8 cellular contexts compared by ENCODE assay signal in genomic region chr6:99568103-99568933, GRCh38. TPM values are rescaled to one million over a fixed set of nuclear protein-coding genes. Genes with fewer than 3 reads are reported as not detected.
DNase-seq lines count a peak whose midpoint lies in the region; ATAC-seq and TF ChIP-seq lines count a peak whose summit lies in the region.

TSS of gene CCNC (minus strand) at chr6:99568660. CDS start at chr6:99568527, 133 bp downstream.

- peak within 1 kb of the TSS; percentile 61 for H3K4ac ChIP-seq in IMR-90 (ENCODE audit: low read depth, low read length)

- H4K20me1 ChIP-seq in IMR-90 (ENCODE audit: insufficient read depth, low read length) (peaks cover 9% of the 10 kb centered on the region; the same call in 1 of the 2 replicates), PC-9 (ENCODE audit: insufficient read depth) (peaks cover 42% of the 10 kb centered on the region)

- peaks cover 13% of the 10 kb centered on the region; the same call in 1 of the 2 replicates for H3F3A ChIP-seq in PC-9 (ENCODE audit: insufficient read depth, low read depth)

- TF ChIP-seq CTCF in IMR-90 (conservative IDR thresholded peaks at IDR 0.05; ENCODE audit: low read depth, low read length) = no peak
- TF ChIP-seq CTCF in PC-9 (conservative IDR thresholded peaks at IDR 0.05) = no peak

- peak within 1 kb of the TSS; percentile 51 for H4K5ac ChIP-seq in IMR-90 (ENCODE audit: low read depth, low read length)

- in situ Hi-C loops in IMR-90 (cut with MboI; ENCODE audit: low sequenced_read_pairs) = no loop called here

- H3K9me2 ChIP-seq in PC-9 (ENCODE audit: insufficient read depth) = no peaks in the 10 kb centered on the region

- no peak for TF ChIP-seq RAD21 in IMR-90 (IDR thresholded peaks at IDR 0.05; ENCODE audit: low read length)

- H2BK20ac ChIP-seq in IMR-90 (ENCODE audit: low read depth, low read length) = no peak within 1 kb of the TSS

- H3K4me1 ChIP-seq in IMR-90 (ENCODE audit: control insufficient read depth, insufficient read depth, low read length) = no peaks in the 10 kb centered on the region
- H3K4me1 ChIP-seq in PC-9 (replicated peaks; ENCODE audit: insufficient read depth) = peaks cover 19% of the 10 kb centered on the region
- H3K4me1 ChIP-seq in esophagus (ENCODE audit: control insufficient read depth in 2 of 2, insufficient read depth in 2 of 2, low read length in 1 of 2) = no peaks in the 10 kb centered on the region
- H3K4me1 ChIP-seq in mucosa of stomach (ENCODE audit: control insufficient read depth, insufficient read depth, low read length) = peaks cover 8% of the 10 kb centered on the region

- 0 out of 2 replicates have a peak within 1 kb of the TSS, but pooled peaks have one; percentile 16 for H2BK120ac ChIP-seq in IMR-90 (ENCODE audit: low read depth, low read length)

- peak within 1 kb of the TSS; percentile 98 for H3K27ac Mint-ChIP-seq in activated T-cell treated with anti-CD3 and anti-CD28 coated beads, Interleukin-2, amount 50 U/mL, for 24 hours

- H3K27ac ChIP-seq in IMR-90 (ENCODE audit: insufficient read depth, low read length) (peak within 1 kb of the TSS; percentile 64), PC-9 (peak within 1 kb of the TSS; percentile 97), esophagus (ENCODE audit: low read depth in 2 of 2, low read length in 1 of 2) (peak within 1 kb of the TSS; percentile 89 to 97)

- H3K9ac ChIP-seq in IMR-90 (ENCODE audit: low read depth, low read length) = peak within 1 kb of the TSS; percentile 86
- peak within 1 kb of the TSS; percentile 94 for H3K9ac ChIP-seq in mucosa of stomach (ENCODE audit: low read length)

- peak within 1 kb of the TSS; percentile 10; the same call in 1 of the 2 replicates for H3K18ac ChIP-seq in IMR-90 (ENCODE audit: low read depth, low read length)

- TF ChIP-seq POLR2A in IMR-90 (IDR thresholded peaks at IDR 0.05; ENCODE audit: low read depth, low read length) = peak; percentile 91

- DNase-seq in DMS 273 treated with DMSO at 0.1 percent for 48 hours (lab: John Stamatoyannopoulos, UW) = peak; percentile 96
- peak; percentile 96 for DNase-seq in IMR-90
- peak; percentile 91 to 94 for DNase-seq in PC-9
- DNase-seq in activated T-cell treated with anti-CD3 and anti-CD28 coated beads, Interleukin-2, amount 50 U/mL, for 24 hours = peak; percentile 95
- DNase-seq in stimulated activated CD8-positive, alpha-beta memory T cell treated with anti-CD3 and anti-CD28 coated beads, Interleukin-7, amount 100 ng/mL, for 1 hour (ENCODE audit: low read depth in 2 of 2) = peak; percentile 78 to 79

- peak within 1 kb of the TSS; percentile 47 for H2BK5ac ChIP-seq in IMR-90 (ENCODE audit: low read depth, low read length, poor library complexity, severe bottlenecking)

- H3K9me3 ChIP-seq in IMR-90 (ENCODE audit: control insufficient read depth, insufficient read depth, low read length) (no peaks in the 10 kb centered on the region), PC-9 (ENCODE audit: insufficient read depth, low read depth) (no peaks in the 10 kb centered on the region), esophagus (ENCODE audit: control insufficient read depth in 2 of 2, insufficient read depth in 1 of 2, low read depth in 1 of 2, low read length in 1 of 2) (no peaks in the 10 kb centered on the region), mucosa of stomach (ENCODE audit: control insufficient read depth, low read length) (no peaks in the 10 kb centered on the region)

- no TSS peak for BruUV-seq in IMR-90 (replicated peaks; lab: Mats Ljungman, UMichigan)
- TSS peak; percentile 66 for BruUV-seq in PC-9 (replicated peaks; lab: Mats Ljungman, UMichigan)

- H3K56ac ChIP-seq in IMR-90 (ENCODE audit: extremely low read depth, insufficient read depth, low read length) = peak within 1 kb of the TSS; percentile 66

- H2AFZ ChIP-seq in IMR-90 (replicated peaks; ENCODE audit: low read length, poor library complexity) (peak within 1 kb of the TSS; percentile 92), PC-9 (peak within 1 kb of the TSS; percentile 84)

- WGBS in IMR-90 (ENCODE audit: extremely low coverage in 2 of 2, insufficient read length in 1 of 2), 2 experiments = 2% methylated on average over 14 of the region's 64 CpGs; no CpG with 5 or more reads in 1 of the 2 experiments
- 0 to 1% methylated on average over 64 of the region's 64 CpGs for WGBS in esophagus, 2 donors

- ATAC-seq in GM21528 (IDR thresholded peaks at IDR 0.05; ENCODE audit: low FRiP score, unreplicated experiment) (peak; percentile 98), IMR-90 (ENCODE audit: low read depth) (peak; percentile 100)

- H3K4me2 ChIP-seq in IMR-90 (ENCODE audit: low read depth, low read length) (peak within 1 kb of the TSS; percentile 99), PC-9 (peak within 1 kb of the TSS; percentile 91)

- H3K36me3 ChIP-seq in IMR-90 (ENCODE audit: control insufficient read depth, insufficient read depth, low read length) (no peaks in the 10 kb centered on the region), PC-9 (ENCODE audit: low read depth) (peaks cover 2% of the 10 kb centered on the region; the same call in 1 of the 2 replicates), esophagus (ENCODE audit: control insufficient read depth in 2 of 2, insufficient read depth in 2 of 2, low read length in 1 of 2) (no peaks in the 10 kb centered on the region), mucosa of stomach (ENCODE audit: control insufficient read depth, insufficient read depth, low read length) (no peaks in the 10 kb centered on the region)

- peak within 1 kb of the TSS; percentile 98 for H3K4me3 Mint-ChIP-seq in activated T-cell treated with anti-CD3 and anti-CD28 coated beads, Interleukin-2, amount 50 U/mL, for 24 hours

- dilution Hi-C loops in IMR-90 (cut with HindIII; ENCODE audit: low sequenced_read_pairs, unreplicated experiment) = no loop called here

- peaks cover 26% of the 10 kb centered on the region for H3K36me3 Mint-ChIP-seq in activated T-cell treated with anti-CD3 and anti-CD28 coated beads, Interleukin-2, amount 50 U/mL, for 24 hours (ENCODE audit: low read depth)

- peaks cover 52% of the 10 kb centered on the region for H3K79me2 ChIP-seq in PC-9 (ENCODE audit: low read depth)

- H2AK9ac ChIP-seq in IMR-90 (replicated peaks; ENCODE audit: low read depth, low read length, poor library complexity) = peak within 1 kb of the TSS; percentile 87

- H2AK5ac ChIP-seq in IMR-90 (ENCODE audit: low read depth, low read length) = no peak within 1 kb of the TSS; the same call in 1 of the 2 replicates

- H3K27me3 ChIP-seq in IMR-90 (ENCODE audit: control insufficient read depth, insufficient read depth, low read length) = no peaks in the 10 kb centered on the region; the same call in 1 of the 2 replicates
- H3K27me3 ChIP-seq in PC-9 (ENCODE audit: insufficient read depth, low read depth) = no peaks in the 10 kb centered on the region
- no peaks in the 10 kb centered on the region for H3K27me3 ChIP-seq in esophagus (ENCODE audit: control insufficient read depth in 1 of 2, insufficient read depth in 2 of 2, low read length in 2 of 2)
- H3K27me3 ChIP-seq in mucosa of stomach (ENCODE audit: control insufficient read depth, insufficient read depth, low read length) = no peaks in the 10 kb centered on the region

- H3K4me3 ChIP-seq in IMR-90 (ENCODE audit: insufficient read depth, low read depth, low read length) (peak within 1 kb of the TSS; percentile 87), PC-9 (peak within 1 kb of the TSS; percentile 83), esophagus (ENCODE audit: low read depth in 1 of 2, low read length in 2 of 2) (peak within 1 kb of the TSS; percentile 94 to 100), mucosa of stomach (ENCODE audit: low read length) (peak within 1 kb of the TSS; percentile 62)

- H4K8ac ChIP-seq in IMR-90 (ENCODE audit: low read depth in 2 of 2, low read length in 2 of 2) = peak within 1 kb of the TSS; percentile 10 to 94

- POLR2A ChIA-PET in IMR-90 (lab: Charles Lee; ENCODE audit: unreplicated experiment) = interaction anchor here (0.6 kb wide), 1 partner anchor 17 kb away, joined by 3 read pairs; no protein-coding TSS in a partner anchor
- POLR2A ChIA-PET in PC-9 (lab: Charles Lee; ENCODE audit: unreplicated experiment) = interaction anchor here (0.5 to 0.8 kb wide), 7 partner anchors 32 to 287 kb away, joined by 3 to 26 read pairs (median 5); partner anchors contain the start of gene COQ3

- H3K23ac ChIP-seq in IMR-90 (ENCODE audit: low read depth, low read length) = peak within 1 kb of the TSS; percentile 81

- intact Hi-C loops in IMR-90 (cut with micrococcal nuclease) (loop anchor here (2.0 to 5.0 kb wide), 2 partner anchors 48 to 141 kb away; partner anchors contain the start of gene PNISR), PC-9 (cut with micrococcal nuclease; ENCODE audit: unreplicated experiment) (loop anchor here (2.0 to 10.0 kb wide), 4 partner anchors 48 to 234 kb away; partner anchors contain the start of gene PNISR)

- peaks cover 36% of the 10 kb centered on the region for H3K4me1 Mint-ChIP-seq in activated T-cell treated with anti-CD3 and anti-CD28 coated beads, Interleukin-2, amount 50 U/mL, for 24 hours (ENCODE audit: low read depth)

- H2BK15ac ChIP-seq in IMR-90 (ENCODE audit: low read depth, low read length) = no peak within 1 kb of the TSS

- peak within 1 kb of the TSS; percentile 53 for H4K91ac ChIP-seq in IMR-90 (ENCODE audit: insufficient read depth, low read depth, low read length)

- H3K9me3 Mint-ChIP-seq in activated T-cell treated with anti-CD3 and anti-CD28 coated beads, Interleukin-2, amount 50 U/mL, for 24 hours = no peaks in the 10 kb centered on the region

- peak within 1 kb of the TSS; percentile 78 for H3K14ac ChIP-seq in IMR-90 (replicated peaks; ENCODE audit: low read depth, low read length)

- H3K9me1 ChIP-seq in IMR-90 (ENCODE audit: insufficient read depth, low read length) = no peaks in the 10 kb centered on the region

- no peaks in the 10 kb centered on the region for H3K27me3 Mint-ChIP-seq in activated T-cell treated with anti-CD3 and anti-CD28 coated beads, Interleukin-2, amount 50 U/mL, for 24 hours

- peaks cover 0 to 10% of the 10 kb centered on the region in 2 experiments; a peak in 3 of 4 replicates for H3K79me1 ChIP-seq in IMR-90 (ENCODE audit: low read depth in 1 of 2, low read length in 2 of 2)

- CTCF ChIA-PET in IMR-90 (lab: Yijun Ruan, JAX) = interaction anchor here (0.7 kb wide), 1 partner anchor 1872 kb away, joined by 3 read pairs; no protein-coding TSS in a partner anchor
- CTCF ChIA-PET in PC-9 (lab: Charles Lee) = interaction anchor here (0.6 kb wide), 1 partner anchor 621 kb away, joined by 19 read pairs; the partner anchor contains the start of gene FBXL4

TF ChIP-seq in IMR-90, 13 proteins besides CTCF, POLR2A, EP300 and RAD21 (continues in another document):
- no peak for TF ChIP-seq SMC3 (IDR thresholded peaks at IDR 0.05; ENCODE audit: low read depth, low read length)

RNA-seq across cellular contexts. Expression of gene CCNC, which starts in this region (rescaled TPM):
- 95.7 and 127 TPM in 2 replicates for total RNA-seq in IMR-90 (2012; rRNA removed)
- 19.8 and 30.1 TPM in 2 replicates for polyA plus RNA-seq in IMR-90 (2012; rRNA removed)
- 5.4 and 10.6 TPM in 2 replicates for polyA plus RNA-seq in IMR-90 (2012; cell fraction: cytosol; rRNA removed)
- 1.4 and 15.0 TPM in 2 replicates for polyA plus RNA-seq in IMR-90 (2012; cell fraction: nucleus; rRNA removed; ENCODE audit: low replicate concordance)
- 62.2 and 83.7 TPM in 2 replicates for total RNA-seq in PC-9 (2021)
- polyA plus RNA-seq in esophagus = 10 to 100 TPM; 33.6 to 34.1 TPM

Comparison
In these comparisons a context has a peak if more than half of its experiments do, and no peak if none do; other contexts are left out.
1. Peak in every context shown above with its lines: DNase-seq, ATAC-seq, H3K4me3 ChIP-seq and H3K27ac ChIP-seq.